24 cellular contexts compared by ENCODE assay signal in genomic region chr16:27717726-27718125, GRCh38.
DNase-seq lines count a peak whose midpoint lies in the region; ATAC-seq, FAIRE-seq and TF ChIP-seq lines count a peak whose summit lies in the region.
"Had no signal": no experiment of that assay in that cellular context is flagged by ENCODE, and none has a peak within 500 bp of the region (broad histone marks: within the 10 kb centered on the region; RNA-seq: fewer than 3 reads in every experiment).

No MANE protein-coding gene starts in this region.

- RAD21 ChIA-PET in HCT116 (lab: Charles Lee; ENCODE audit: low non-redundant PET in 1 of 2, low total read pairs in 2 of 2, uncharacterized antibody in 2 of 2, unreplicated experiment in 2 of 2) = no interaction called here

- no peaks in the 10 kb centered on the region for H3K27me3 Mint-ChIP-seq in WTC11 (ENCODE audit: low read depth)
- H3K27me3 Mint-ChIP-seq: activated T-cell treated with anti-CD3 and anti-CD28 coated beads, Interleukin-2, amount 50 U/mL, for 24 hours; CD4-positive, CD25-positive, alpha-beta regulatory T cell; central memory CD8-positive, alpha-beta T cell; effector memory CD8-positive, alpha-beta T cell; IgD-negative memory B cell had no signal

- H3K36me3 ChIP-seq in HCT116 (ENCODE audit: control insufficient read depth in 1 of 2, insufficient read depth in 2 of 2, low read length in 2 of 2) (no peaks in the 10 kb centered on the region), HepG2 (replicated peaks in 1 of 2; ENCODE audit: control insufficient read depth in 1 of 2, insufficient read depth in 2 of 2, low read length in 2 of 2) (0 out of 5 replicates have a peak, but pooled peaks cover 0 to 1% of the 10 kb centered on the region in 2 experiments), spleen (peaks cover 0 to 38% (median 3%) of the 10 kb centered on the region in 6 donors), upper lobe of left lung (peaks cover 0 to 16% (median 7%) of the 10 kb centered on the region in 4 donors)
- H3K36me3 ChIP-seq: lower lobe of right lung, vagina had no signal

- H3K4me1 ChIP-seq in HCT116 (ENCODE audit: control insufficient read depth in 1 of 2, insufficient read depth in 2 of 2, low read length in 2 of 2) = peaks cover 4 to 12% of the 10 kb centered on the region in 2 experiments; a peak in 2 of 4 replicates
- H3K4me1 ChIP-seq in HepG2 (ENCODE audit: insufficient read depth, low read length) = peaks cover 36% of the 10 kb centered on the region
- peaks cover 0 to 12% (median 0%) of the 10 kb centered on the region in 6 donors for H3K4me1 ChIP-seq in spleen
- H3K4me1 ChIP-seq in upper lobe of left lung = peaks cover 0 to 2% (median 0%) of the 10 kb centered on the region in 4 donors
- H3K4me1 ChIP-seq: lower lobe of right lung had no signal

- ATAC-seq in HCT116 (no peak), WTC11 (no peak), HepG2 (no peak), upper lobe of left lung (ENCODE audit: low FRiP score in 2 of 2) (no peak)
- ATAC-seq in stimulated activated naive CD8-positive, alpha-beta T cell treated with anti-CD3 and anti-CD28 coated beads, Interleukin-15, Interleukin-2, amounts not matched to agents 100 U/mL and 50 U/mL, for 24 hours = no peak
- ATAC-seq: effector memory CD8-positive, alpha-beta T cell; lower lobe of right lung had no signal

- H3K79me2 ChIP-seq in HCT116 (ENCODE audit: insufficient read depth, low read length) (no peaks in the 10 kb centered on the region), HepG2 (ENCODE audit: insufficient read depth, low read length) (no peaks in the 10 kb centered on the region)

- H3K9ac ChIP-seq in HCT116 (ENCODE audit: low read length) (no peak overlapping the region), HepG2 (ENCODE audit: insufficient read depth, low read depth, low read length) (no peak overlapping the region)

- intact Hi-C loops in HCT116 (cut with micrococcal nuclease) = no loop called here
- intact Hi-C loops in HepG2 (cut with micrococcal nuclease; ENCODE audit: unreplicated experiment) = no loop called here
- intact Hi-C loops in spleen (cut with DNase I; ENCODE audit: low total_unique reads) = no loop called here

- no peak overlapping the region for H2AFZ ChIP-seq in HCT116 (ENCODE audit: low read depth, low read length, poor library complexity, severe bottlenecking)
- no peak overlapping the region for H2AFZ ChIP-seq in HepG2 (ENCODE audit: low read length)

- H3K9me3 ChIP-seq in HCT116 (ENCODE audit: control insufficient read depth in 1 of 2, insufficient read depth in 1 of 2, low read depth in 1 of 2, low read length in 2 of 2) (no peaks in the 10 kb centered on the region), HepG2 (ENCODE audit: low read length) (no peaks in the 10 kb centered on the region), spleen (no peaks in the 10 kb centered on the region), upper lobe of left lung (no peaks in the 10 kb centered on the region)
- H3K9me3 ChIP-seq: lower lobe of right lung, vagina had no signal

- TF ChIP-seq CTCF in HCT116 (IDR thresholded peaks at IDR 0.05 in 2 of 3, conservative IDR thresholded peaks at IDR 0.05 in 1 of 3; ENCODE audit: borderline replicate concordance in 1 of 3, insufficient read depth in 1 of 3, low read depth in 2 of 3, low read length in 2 of 3) = no peak
- TF ChIP-seq CTCF in WTC11 (IDR thresholded peaks at IDR 0.05) = no peak
- TF ChIP-seq CTCF in HepG2 (CRISPR knock-in tag; IDR thresholded peaks at IDR 0.05) = no peak
- TF ChIP-seq CTCF in spleen (IDR thresholded peaks at IDR 0.05 in 8 of 11, conservative IDR thresholded peaks at IDR 0.05 in 3 of 11) = no peak
- TF ChIP-seq CTCF in upper lobe of left lung (IDR thresholded peaks at IDR 0.05) = no peak

- no peak for DNase-seq in HCT116 (ENCODE audit: low read depth, low spot score)
- DNase-seq in WTC11 (ENCODE audit: low spot score) = no peak
- DNase-seq in HepG2 (ENCODE audit: low spot score) = no peak
- DNase-seq in spleen = peak; percentile 10
- DNase-seq in stimulated activated naive CD8-positive, alpha-beta T cell treated with anti-CD3 and anti-CD28 coated beads, Interleukin-15, Interleukin-2, amounts not matched to agents 100 U/mL and 50 U/mL, for 24 hours = no peak
- DNase-seq in upper lobe of left lung = no peak
- no peak for DNase-seq in NCI-H1092 treated with DMSO at 0.1 percent for 48 hours (lab: John Stamatoyannopoulos, UW)
- no peak for DNase-seq in stimulated activated CD4-positive, alpha-beta T cell treated with anti-CD3 and anti-CD28 coated beads, Interleukin-15, amount 100 ng/mL, for 24 hours
- DNase-seq: activated CD4-positive, alpha-beta T cell treated with anti-CD3 and anti-CD28 coated beads for 1 hour; activated CD8-positive, alpha-beta memory T cell treated with anti-CD3 and anti-CD28 coated beads for 24 hours; activated naive CD4-positive, alpha-beta T cell treated with anti-CD3 and anti-CD28 coated beads for 36 hours; activated T-cell treated with anti-CD3 and anti-CD28 coated beads, Interleukin-2, amount 50 U/mL, for 24 hours; CD4-positive, CD25-positive, alpha-beta regulatory T cell; DMS 273 treated with DMSO at 0.1 percent for 48 hours; effector memory CD8-positive, alpha-beta T cell; lower lobe of right lung; NCI-H1436; NCI-H69; SW 1271 had no signal

- 90% methylated on average over 2 of the region's 2 CpGs for WGBS in HepG2 (ENCODE audit: low lambda C conversion rate)
- WGBS in spleen, 5 donors = 84 to 100% (median 95%) methylated on average over 2 of the region's 2 CpGs
- WGBS in upper lobe of left lung, 2 donors = 90 to 100% methylated on average over 2 of the region's 2 CpGs

- H3K4me2 ChIP-seq in HCT116 (ENCODE audit: low read length) = no peak overlapping the region
- H3K4me2 ChIP-seq in HepG2 (ENCODE audit: low read depth, low read length) = peak overlapping the region; percentile 46; the same call in 1 of the 2 replicates

- TF ChIP-seq POLR2A in HCT116 (IDR thresholded peaks at IDR 0.05; ENCODE audit: borderline replicate concordance, extremely low read depth, insufficient read depth, insufficient read length) (no peak), HepG2 (IDR thresholded peaks at IDR 0.05; ENCODE audit: insufficient read depth in 1 of 2, low read depth in 2 of 2, low read length in 2 of 2) (no peak), spleen (IDR thresholded peaks at IDR 0.05) (no peak), upper lobe of left lung (IDR thresholded peaks at IDR 0.05) (no peak)

- no peaks in the 10 kb centered on the region for H3K9me2 ChIP-seq in HCT116 (ENCODE audit: insufficient read depth)

- peak overlapping the region; percentile 50; the same call in 1 of the 2 replicates for H3K27ac Mint-ChIP-seq in WTC11
- H3K27ac Mint-ChIP-seq: activated naive CD4-positive, alpha-beta T cell treated with anti-CD3 and anti-CD28 coated beads for 36 hours; activated T-cell treated with anti-CD3 and anti-CD28 coated beads, Interleukin-2, amount 50 U/mL, for 24 hours; IgD-negative memory B cell had no signal

- in situ Hi-C loops in HepG2 (cut with HindIII; ENCODE audit: extremely low pct_ligation_motif_present, low pct_unique_long_range_greater_than_20kb) = no loop called here

- H3K4me3 ChIP-seq in HCT116 (replicated peaks in 1 of 2; ENCODE audit: low read depth in 1 of 2, low read length in 2 of 2) (no peak overlapping the region), HepG2 (replicated peaks in 1 of 3; ENCODE audit: insufficient read depth in 1 of 3, low read depth in 2 of 3, low read length in 3 of 3) (no peak overlapping the region), spleen (no peak overlapping the region), upper lobe of left lung (no peak overlapping the region)
- H3K4me3 ChIP-seq: lower lobe of right lung, vagina had no signal

- POLR2A ChIA-PET in HCT116 (lab: Charles Lee) (no interaction called here), WTC11 (lab: Charles Lee) (interaction anchor here (0.6 kb wide), 1 partner anchor 92 kb away, joined by 3 read pairs; no protein-coding TSS in a partner anchor), HepG2 (lab: Yijun Ruan, JAX) (no interaction called here)

- TF ChIP-seq RAD21 in HCT116 (IDR thresholded peaks at IDR 0.05; ENCODE audit: low read depth) = no peak
- no peak for TF ChIP-seq RAD21 in HepG2 (CRISPR knock-in tag; IDR thresholded peaks at IDR 0.05)

- H3K4me1 Mint-ChIP-seq in WTC11 = peaks cover 23% of the 10 kb centered on the region
- H3K4me1 Mint-ChIP-seq: IgD-negative memory B cell had no signal

- H3K9me3 Mint-ChIP-seq in WTC11 = no peaks in the 10 kb centered on the region; the same call in 1 of the 2 replicates
- H3K9me3 Mint-ChIP-seq: activated naive CD4-positive, alpha-beta T cell treated with anti-CD3 and anti-CD28 coated beads for 36 hours; activated T-cell treated with anti-CD3 and anti-CD28 coated beads, Interleukin-2, amount 50 U/mL, for 24 hours; central memory CD8-positive, alpha-beta T cell; effector memory CD8-positive, alpha-beta T cell had no signal

- H3K27ac ChIP-seq in HCT116 (ENCODE audit: low read depth, low read length) = 0 out of 2 replicates have a peak overlapping the region, but pooled peaks have one; percentile 23
- H3K27ac ChIP-seq in HepG2 (ENCODE audit: extremely low read length, insufficient read depth, low read length) = no peak overlapping the region
- H3K27ac ChIP-seq in spleen = no peak overlapping the region
- no peak overlapping the region for H3K27ac ChIP-seq in upper lobe of left lung
- H3K27ac ChIP-seq: lower lobe of right lung, vagina had no signal

- CTCF ChIA-PET in HCT116 (lab: Charles Lee) = interaction anchor here (0.9 kb wide), 1 partner anchor 150 kb away, joined by 3 read pairs; no protein-coding TSS in a partner anchor
- CTCF ChIA-PET in WTC11 (lab: Charles Lee) = interaction anchor here (1.1 kb wide), 2 partner anchors 19 to 78 kb away, joined by 3 to 4 read pairs; no protein-coding TSS in a partner anchor
- CTCF ChIA-PET in HepG2 (lab: Yijun Ruan, JAX; ENCODE audit: low intra/inter-chr PET ratio, low total read pairs) = no interaction called here

- H3K4me3 Mint-ChIP-seq in WTC11 = no peak overlapping the region
- H3K4me3 Mint-ChIP-seq: activated naive CD4-positive, alpha-beta T cell treated with anti-CD3 and anti-CD28 coated beads for 36 hours; activated T-cell treated with anti-CD3 and anti-CD28 coated beads, Interleukin-2, amount 50 U/mL, for 24 hours; CD4-positive, CD25-positive, alpha-beta regulatory T cell; central memory CD8-positive, alpha-beta T cell; effector memory CD8-positive, alpha-beta T cell; IgD-negative memory B cell had no signal

- H3K36me3 Mint-ChIP-seq in WTC11 = no peaks in the 10 kb centered on the region

- TF ChIP-seq EP300 in HepG2 (IDR thresholded peaks at IDR 0.05; ENCODE audit: low read depth in 2 of 2, low read length in 2 of 2) = no peak
- no peak for TF ChIP-seq EP300 in HepG2 (CRISPR knock-in tag; IDR thresholded peaks at IDR 0.05; ENCODE audit: borderline replicate concordance)
- no peak for TF ChIP-seq EP300 in upper lobe of left lung (IDR thresholded peaks at IDR 0.05)

- no peak for FAIRE-seq in HepG2 (lab: Jason Lieb, UNC)
- FAIRE-seq: H1, keratinocyte had no signal

- BruUV-seq in HCT116 (replicated peaks; lab: Mats Ljungman, UMichigan) = no TSS peak
- BruUV-seq in HepG2 (replicated peaks; lab: Mats Ljungman, UMichigan) = no TSS peak

- H4K20me1 ChIP-seq in HCT116 (ENCODE audit: insufficient read depth) (no peaks in the 10 kb centered on the region), HepG2 (ENCODE audit: insufficient read depth, low read length) (no peaks in the 10 kb centered on the region)

- no peaks in the 10 kb centered on the region for H3K27me3 ChIP-seq in HCT116 (ENCODE audit: insufficient read depth, low read length)
- H3K27me3 ChIP-seq in HepG2 (ENCODE audit: control insufficient read depth in 1 of 2, insufficient read depth in 2 of 2, low read length in 2 of 2) = no peaks in the 10 kb centered on the region
- H3K27me3 ChIP-seq in spleen (replicated peaks in 1 of 7) = no peaks in the 10 kb centered on the region
- H3K27me3 ChIP-seq in upper lobe of left lung = no peaks in the 10 kb centered on the region
- H3K27me3 ChIP-seq: vagina had no signal
